Comparison of ENCODE assay signal across 23 cellular contexts in genomic region chr7:102066476-102066875, GRCh38.
DNase-seq lines count a peak whose midpoint lies in the region; ATAC-seq and TF ChIP-seq lines count a peak whose summit lies in the region.
"Had no signal": no experiment of that assay in that cellular context is flagged by ENCODE, and none has a peak within 500 bp of the region (broad histone marks: within the 10 kb centered on the region; RNA-seq: fewer than 3 reads in every experiment).

No MANE protein-coding gene starts in this region.

- H3K9ac ChIP-seq in endodermal cell (ENCODE audit: extremely low read depth, low read length, poor library complexity, severe bottlenecking), result no peak overlapping the region
- H3K9ac ChIP-seq: KMS-11, SK-N-SH had no signal

- peaks cover 12% of the 10 kb centered on the region for H3K4me1 ChIP-seq in endodermal cell (ENCODE audit: control insufficient read depth, insufficient read depth, low read length)
- peaks cover 0 to 14% (median 0%) of the 10 kb centered on the region in 4 donors for H3K4me1 ChIP-seq in tibial nerve

- peak overlapping the region; percentile 64 to 99 (median 93) for H3K27ac Mint-ChIP-seq in CD14-positive monocyte
- peak overlapping the region; percentile 41 for H3K27ac Mint-ChIP-seq in endodermal cell
- peak overlapping the region; percentile 58 for H3K27ac Mint-ChIP-seq in progenitor cell of endocrine pancreas
- H3K27ac Mint-ChIP-seq: CD8-positive, alpha-beta memory T cell; IgD-negative memory B cell had no signal

- POLR2A ChIA-PET in RWPE1 (lab: Yijun Ruan, JAX; ENCODE audit: low non-redundant PET), result no interaction called here

- TF ChIP-seq CTCF in CD14-positive monocyte (IDR thresholded peaks at IDR 0.05), result no peak
- no peak for TF ChIP-seq CTCF in RWPE1 (conservative IDR thresholded peaks at IDR 0.05; ENCODE audit: low read depth)
- no peak for TF ChIP-seq CTCF in endodermal cell (conservative IDR thresholded peaks at IDR 0.05)
- no peak for TF ChIP-seq CTCF in progenitor cell of endocrine pancreas (IDR thresholded peaks at IDR 0.05; ENCODE audit: unreplicated experiment)
- TF ChIP-seq CTCF in tibial nerve (IDR thresholded peaks at IDR 0.05), result no peak

- H3K4me3 Mint-ChIP-seq in CD14-positive monocyte (no peak overlapping the region), endodermal cell (no peak overlapping the region), progenitor cell of endocrine pancreas (ENCODE audit: low read depth) (no peak overlapping the region)
- H3K4me3 Mint-ChIP-seq: CD8-positive, alpha-beta memory T cell; IgD-negative memory B cell had no signal

- H3K27me3 Mint-ChIP-seq in CD14-positive monocyte (ENCODE audit: low read depth in 3 of 3), result no peaks in the 10 kb centered on the region
- H3K27me3 Mint-ChIP-seq in endodermal cell (ENCODE audit: insufficient read depth), result no peaks in the 10 kb centered on the region
- no peaks in the 10 kb centered on the region for H3K27me3 Mint-ChIP-seq in progenitor cell of endocrine pancreas
- H3K27me3 Mint-ChIP-seq: CD8-positive, alpha-beta memory T cell; IgD-negative memory B cell had no signal

- ATAC-seq in HG03175 (IDR thresholded peaks at IDR 0.05; ENCODE audit: unreplicated experiment) (no peak), HG03039 (IDR thresholded peaks at IDR 0.05; ENCODE audit: unreplicated experiment) (no peak)
- ATAC-seq: Panc1 had no signal

- no peak overlapping the region for H3K4me3 ChIP-seq in endodermal cell (ENCODE audit: low read length)
- no peak overlapping the region for H3K4me3 ChIP-seq in tibial nerve

- 81 to 96% methylated on average over 3 to 9 of the region's 9 CpGs for WGBS in endodermal cell (ENCODE audit: insufficient coverage in 1 of 2, insufficient read length in 1 of 2), 2 experiments
- WGBS in tibial nerve, 2 donors, result 90 to 91% methylated on average over 8 to 9 of the region's 9 CpGs

- H3K27ac ChIP-seq in RWPE1 (peak overlapping the region; percentile 97; the same call in 1 of the 2 replicates), endodermal cell (ENCODE audit: low read depth, low read length) (no peak overlapping the region), tibial nerve (no peak overlapping the region)
- H3K27ac ChIP-seq: C4-2B, KMS-11 had no signal

- H3K27me3 ChIP-seq in endodermal cell (ENCODE audit: control insufficient read depth, insufficient read depth, low read length, poor library complexity, severe bottlenecking) (no peaks in the 10 kb centered on the region), tibial nerve (no peaks in the 10 kb centered on the region)

- H3K9me3 ChIP-seq in endodermal cell (ENCODE audit: control insufficient read depth, low read length) (peaks cover 5% of the 10 kb centered on the region), tibial nerve (peaks cover 0 to 3% (median 0%) of the 10 kb centered on the region in 4 donors)

- no peak for TF ChIP-seq POLR2A in tibial nerve (IDR thresholded peaks at IDR 0.05)

- H3K9me3 Mint-ChIP-seq in CD14-positive monocyte (peaks cover 0 to 11% (median 3%) of the 10 kb centered on the region in 7 donors), endodermal cell (peaks cover under 1% of the 10 kb centered on the region), progenitor cell of endocrine pancreas (ENCODE audit: low read depth) (no peaks in the 10 kb centered on the region)

- DNase-seq in CD14-positive monocyte (ENCODE audit: low spot score) (no peak), RWPE1 (ENCODE audit: low spot score) (no peak), endodermal cell (no peak), progenitor cell of endocrine pancreas (ENCODE audit: low spot score, unreplicated experiment) (no peak), SIG-M5 treated with dmso at 0.1 percent for 504 hours (lab: John Stamatoyannopoulos, UW; ENCODE audit: unreplicated experiment) (no peak), tibial nerve (ENCODE audit: low spot score in 2 of 2) (no peak)
- DNase-seq: AML-193, DMS79 treated with DMSO at 0.1 percent for 48 hours, H7, MM.1S, NCI-H2029, NCI-H446 treated with DMSO at 0.1 percent for 48 hours, NCI-H526, SIG-M5, SK-N-SH, SW 1271 had no signal

- peaks cover 38 to 48% of the 10 kb centered on the region in 2 donors for H3K36me3 Mint-ChIP-seq in CD14-positive monocyte
- H3K36me3 Mint-ChIP-seq in endodermal cell (ENCODE audit: low read depth), result peaks cover 38% of the 10 kb centered on the region
- H3K36me3 Mint-ChIP-seq in progenitor cell of endocrine pancreas (ENCODE audit: insufficient read depth), result peaks cover 20% of the 10 kb centered on the region

- CTCF ChIA-PET in RWPE1 (lab: Yijun Ruan, JAX), result no interaction called here

- H3K4me1 Mint-ChIP-seq in CD14-positive monocyte, result peaks cover 32% of the 10 kb centered on the region
- peaks cover 30% of the 10 kb centered on the region for H3K4me1 Mint-ChIP-seq in endodermal cell
- H3K4me1 Mint-ChIP-seq in progenitor cell of endocrine pancreas (ENCODE audit: low read depth), result peaks cover 12% of the 10 kb centered on the region

- intact Hi-C loops in CD14-positive monocyte (cut with micrococcal nuclease), result loop anchor here in 1 of 2 donors (10.0 kb wide), 1 partner anchor 172 kb away; no protein-coding TSS in a partner anchor

- no peak for TF ChIP-seq EP300 in tibial nerve (IDR thresholded peaks at IDR 0.05)

- H3K36me3 ChIP-seq in endodermal cell (ENCODE audit: control insufficient read depth, insufficient read depth, low read length) (peaks cover 21% of the 10 kb centered on the region), tibial nerve (peaks cover 0 to 24% (median 4%) of the 10 kb centered on the region in 3 donors)

Comparison
In these comparisons a context has a peak if more than half of its experiments do, and no peak if none do; other contexts are left out.
1. H3K27ac Mint-ChIP-seq: peak in every context shown above with its lines; median percentile 93 in CD14-positive monocyte; 58 in progenitor cell of endocrine pancreas; 41 in endodermal cell.